Comparison of ENCODE assay signal across 23 cellular contexts in the genomic region with DNA sequence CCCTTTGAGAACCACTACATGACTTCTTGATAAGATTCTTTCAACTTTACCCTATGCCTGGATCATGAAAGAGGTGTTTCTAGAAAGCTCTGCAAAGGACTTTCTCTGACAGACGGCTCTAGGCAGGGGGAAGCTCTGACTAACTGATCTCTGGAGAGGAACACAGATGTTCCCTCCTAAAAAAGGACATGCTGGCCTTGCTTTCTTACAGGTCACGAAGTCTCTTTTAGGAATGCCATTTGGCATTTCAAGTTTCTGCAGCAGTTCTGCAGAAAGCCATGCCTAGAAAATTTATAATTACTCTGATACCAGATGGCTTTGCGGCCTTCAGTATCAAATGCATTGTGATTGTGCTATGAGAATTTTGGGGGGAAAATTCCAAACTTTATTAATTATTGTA.
"Had no signal": no experiment of that assay in that cellular context is flagged by ENCODE, and none has a peak within 500 bp of the region (broad histone marks: within the 10 kb centered on the region; RNA-seq: fewer than 3 reads in every experiment).

No MANE protein-coding gene starts in this region.

- H3K27me3 ChIP-seq: breast epithelium, esophagus squamous epithelium, hepatocyte, neutrophil, ovary, upper lobe of left lung had no signal

- H3K4me3 ChIP-seq: breast epithelium, esophagus squamous epithelium, hepatocyte, ovary, skin epidermis, upper lobe of left lung had no signal

- ATAC-seq: activated CD8-positive, alpha-beta T cell treated with anti-CD3 and anti-CD28 coated beads for 36 hours; activated naive CD8-positive, alpha-beta T cell treated with anti-CD3 and anti-CD28 coated beads, Interleukin-2, amount 50 U/mL, for 24 hours; activated T-cell treated with anti-CD3 and anti-CD28 coated beads, Interleukin-2, amount 50 U/mL, for 4 hours; left ventricle myocardium superior; right cardiac atrium; stimulated activated effector memory CD8-positive, alpha-beta T cell treated with anti-CD3 and anti-CD28 coated beads, Interleukin-12 subunit alpha, Interleukin-12 subunit beta, amount 100 ng/mL, for 72 hours; T-cell had no signal

- H3K9me3 ChIP-seq: breast epithelium, esophagus squamous epithelium, neutrophil, ovary, upper lobe of left lung had no signal

- H3K36me3 ChIP-seq: breast epithelium, esophagus squamous epithelium, ovary, upper lobe of left lung had no signal

- DNase-seq: activated B cell treated with CpG ODN at 0.5 μM for 24 hours; activated CD4-positive, alpha-beta T cell treated with anti-CD3 and anti-CD28 coated beads, Interleukin-2, amount 50 U/mL, for 1 hour; activated CD8-positive, alpha-beta T cell treated with anti-CD3 and anti-CD28 coated beads for 36 hours; activated naive CD8-positive, alpha-beta T cell treated with anti-CD3 and anti-CD28 coated beads, Interleukin-2, amount 50 U/mL, for 24 hours; activated T-cell treated with anti-CD3 and anti-CD28 coated beads, Interleukin-2, amount 50 U/mL, for 4 hours; amygdala; dermis blood vessel endothelial cell; effector CD4-positive, alpha-beta T cell; esophagus squamous epithelium; islet precursor cell; left ventricle myocardium superior; mammary epithelial cell; nephron progenitor cell; ovary; right cardiac atrium; stimulated activated CD4-positive, alpha-beta T cell treated with anti-CD3 and anti-CD28 coated beads, Interleukin-4, amount 100 ng/mL, for 24 hours; T-cell; upper lobe of left lung had no signal

- H3K27ac ChIP-seq: breast epithelium, hepatocyte, neutrophil, ovary, skin epidermis, upper lobe of left lung had no signal
